In the genomic region with DNA sequence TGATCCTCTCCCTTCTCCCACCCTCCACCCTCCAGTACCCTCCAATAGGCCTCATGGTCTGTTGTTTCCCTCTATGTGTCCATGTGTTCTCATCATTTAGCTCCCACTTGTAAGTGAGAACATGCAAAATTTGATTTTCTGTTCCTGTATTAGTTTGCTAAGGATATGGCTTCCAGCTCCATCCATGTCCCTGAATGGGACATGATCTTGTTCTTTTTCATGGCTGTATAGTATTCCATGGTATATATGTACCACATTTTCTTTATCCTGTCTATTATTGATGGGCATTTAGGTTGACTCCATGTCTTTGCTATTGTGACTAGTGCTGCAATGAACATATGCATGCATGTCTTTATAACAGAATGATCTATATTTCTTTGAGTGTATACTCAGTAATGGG, we compare ENCODE assay signal across 6 cellular contexts.
A peak's percentile ranks its signal among the peaks of the same experiment; 100 is the strongest.
DNase-seq lines count a peak whose midpoint lies in the region; ATAC-seq, FAIRE-seq and TF ChIP-seq lines count a peak whose summit lies in the region.
"Not testable (repeated sequence)": the region's sequence is repeated elsewhere in the genome, so short reads cannot be mapped to it uniquely, and the experiment has no call there.

No MANE protein-coding gene starts in this region.

- not testable (repeated sequence) for FAIRE-seq in A549 (lab: Jason Lieb, UNC); K562 (lab: Jason Lieb, UNC); H1 (lab: Jason Lieb, UNC)

- not testable (repeated sequence) for H3K27me3 Mint-ChIP-seq in endodermal cell (ENCODE audit: insufficient read depth)

- DNase-seq in A549 (ENCODE audit: low read depth in 1 of 2, low spot score in 1 of 2); K562 (ENCODE audit: extremely low read depth in 1 of 4, low spot score in 3 of 4); H1 (ENCODE audit: low read depth in 1 of 2, low spot score in 2 of 2); endodermal cell: not testable (repeated sequence)

- not testable (repeated sequence) for H3K79me1 ChIP-seq in H1 (ENCODE audit: low read depth, low read length)

- H3K23ac ChIP-seq in H1 (ENCODE audit: insufficient read length) = not testable (repeated sequence)

- in situ Hi-C loops in K562 (cut with MboI) = not testable (repeated sequence)

- not testable (repeated sequence) for H4K8ac ChIP-seq in H1 (ENCODE audit: extremely low read depth, insufficient read depth, low read length)

- H3K9me3 ChIP-seq in A549 (peaks cover 22% of the 10 kb centered on the region), H1 (ENCODE audit: insufficient read depth in 2 of 2, low read depth in 1 of 2, low read length in 1 of 2) (peaks cover 8 to 13% of the 10 kb centered on the region in 2 experiments; a peak in 3 of 4 replicates), endodermal cell (ENCODE audit: control insufficient read depth, low read length) (peaks cover 33% of the 10 kb centered on the region)
- not testable (repeated sequence) for H3K9me3 ChIP-seq in HEK293 (ENCODE audit: control insufficient read depth, insufficient read depth, low read depth, low read length); K562 (replicated peaks; ENCODE audit: control insufficient read depth, insufficient read depth, low read depth, low read length)

- not testable (repeated sequence) for TF ChIP-seq CTCF in A549 (IDR thresholded peaks at IDR 0.05); HEK293 (tag by site-specific recombination; IDR thresholded peaks at IDR 0.05); K562 (IDR thresholded peaks at IDR 0.05 in 2 of 3, conservative IDR thresholded peaks at IDR 0.05 in 1 of 3; ENCODE audit: insufficient read depth in 2 of 3, low read depth in 1 of 3, low read length in 3 of 3); H1 (IDR thresholded peaks at IDR 0.05; ENCODE audit: control extremely low read depth in 1 of 3, insufficient read depth in 1 of 3, low read depth in 1 of 3, low read length in 3 of 3); endodermal cell (conservative IDR thresholded peaks at IDR 0.05)

- ATAC-seq in A549, SK-N-SH treated with all-trans-retinoic acid at 6 μM for 48 hours, K562: not testable (repeated sequence)

- H3K36me3 ChIP-seq in HEK293 (ENCODE audit: control insufficient read depth in 2 of 2, insufficient read depth in 1 of 2, low read length in 2 of 2); K562 (ENCODE audit: control insufficient read depth, insufficient read depth, low read length); H1 (ENCODE audit: control insufficient read depth in 2 of 4, insufficient read depth in 4 of 4, low read length in 3 of 4); endodermal cell (ENCODE audit: control insufficient read depth, insufficient read depth, low read length): not testable (repeated sequence)

- H4K20me1 ChIP-seq in K562 (replicated peaks; ENCODE audit: control insufficient read depth, insufficient read depth, low read length); H1 (replicated peaks in 1 of 2; ENCODE audit: control insufficient read depth in 1 of 2, insufficient read depth in 2 of 2, low read length in 2 of 2): not testable (repeated sequence)

- not testable (repeated sequence) for H3K4me2 ChIP-seq in A549; K562 (ENCODE audit: insufficient read depth, low read length); H1 (ENCODE audit: insufficient read depth in 1 of 2, low read depth in 2 of 2, low read length in 2 of 2)

- not testable (repeated sequence) for H3K18ac ChIP-seq in H1 (ENCODE audit: extremely low read depth, low read length)

- H2BK20ac ChIP-seq in H1 (ENCODE audit: low read length) = not testable (repeated sequence)

- H3K27ac ChIP-seq in A549; HEK293 (ENCODE audit: extremely low read depth, low read depth, low read length); K562 (ENCODE audit: extremely low read depth, low read depth, low read length); H1 (ENCODE audit: low read depth, low read length); endodermal cell (ENCODE audit: low read depth, low read length): not testable (repeated sequence)

- H2AFZ ChIP-seq in K562 (ENCODE audit: low read depth, low read length); H1 (ENCODE audit: low read length): not testable (repeated sequence)

- intact Hi-C loops in K562 (cut with micrococcal nuclease) = not testable (repeated sequence)

- H2BK5ac ChIP-seq in H1 (ENCODE audit: low read depth, low read length) = not testable (repeated sequence)

- not testable (repeated sequence) for H3K9me1 ChIP-seq in K562 (ENCODE audit: control insufficient read depth, insufficient read depth, low read length)

- not testable (repeated sequence) for H3K4ac ChIP-seq in H1 (replicated peaks; ENCODE audit: insufficient read length, low read depth, low read length)

- not testable (repeated sequence) for H2BK12ac ChIP-seq in H1 (ENCODE audit: low read depth, low read length)

- H3K79me2 ChIP-seq in K562 (ENCODE audit: control insufficient read depth, insufficient read depth, low read length); H1 (ENCODE audit: control insufficient read depth in 1 of 2, insufficient read depth in 2 of 2, low read length in 2 of 2): not testable (repeated sequence)

- not testable (repeated sequence) for BruUV-seq in K562 (replicated peaks; lab: Mats Ljungman, UMichigan)

- not testable (repeated sequence) for H3K27ac Mint-ChIP-seq in endodermal cell

- not testable (repeated sequence) for H3K27me3 ChIP-seq in K562 (ENCODE audit: control insufficient read depth in 2 of 2, insufficient read depth in 2 of 2, low read length in 2 of 2); H1 (replicated peaks in 1 of 4; ENCODE audit: control insufficient read depth in 3 of 4, extremely low read depth in 1 of 4, insufficient read depth in 3 of 4, low read length in 3 of 4); endodermal cell (ENCODE audit: control insufficient read depth, insufficient read depth, low read length, poor library complexity, severe bottlenecking)

- not testable (repeated sequence) for H4K91ac ChIP-seq in H1 (replicated peaks; ENCODE audit: insufficient read length, low read length)

- H2BK120ac ChIP-seq in H1 (replicated peaks; ENCODE audit: low read depth, low read length) = not testable (repeated sequence)

- H3K4me1 Mint-ChIP-seq in endodermal cell = not testable (repeated sequence)

- H2BK15ac ChIP-seq in H1 (ENCODE audit: low read length) = not testable (repeated sequence)

- not testable (repeated sequence) for H3K9ac ChIP-seq in K562 (ENCODE audit: insufficient read depth in 1 of 2, low read depth in 2 of 2, low read length in 2 of 2); H1 (replicated peaks in 1 of 4; ENCODE audit: extremely low read depth in 1 of 4, low read depth in 3 of 4, low read length in 3 of 4); endodermal cell (ENCODE audit: extremely low read depth, low read length, poor library complexity, severe bottlenecking)

- POLR2A ChIA-PET in A549 (lab: Yijun Ruan, JAX); HEK293 (lab: Yijun Ruan, JAX); K562 (lab: Yijun Ruan, JAX); H1 (lab: Charles Lee; ENCODE audit: partially characterized antibody): not testable (repeated sequence)

- CTCF ChIA-PET in A549 (lab: Yijun Ruan, JAX); HEK293 (lab: Yijun Ruan, JAX); K562 (lab: Yijun Ruan, JAX; ENCODE audit: low intra/inter-chr PET ratio): not testable (repeated sequence)
- CTCF ChIA-PET in H1 (lab: Charles Lee; ENCODE audit: partially characterized antibody) = interaction anchor here (0.6 kb wide), 1 partner anchor 10 kb away, joined by 3 read pairs; no protein-coding TSS in a partner anchor

- H3K56ac ChIP-seq in H1 (replicated peaks; ENCODE audit: insufficient read length, low read depth, low read length) = not testable (repeated sequence)

- H3K4me3 ChIP-seq in A549; HEK293 (ENCODE audit: low read depth, low read length); K562; H1 (ENCODE audit: extremely low read depth in 1 of 4, insufficient read depth in 2 of 4, low read depth in 3 of 4, low read length in 4 of 4): not testable (repeated sequence)
- peak overlapping the region; percentile 2 for H3K4me3 ChIP-seq in endodermal cell (ENCODE audit: low read length)

- H4K5ac ChIP-seq in H1 (ENCODE audit: insufficient read length, low read depth, low read length) = not testable (repeated sequence)

- not testable (repeated sequence) for TF ChIP-seq POLR2A in A549 (IDR thresholded peaks at IDR 0.05; ENCODE audit: low read length); K562 (conservative IDR thresholded peaks at IDR 0.05); H1 (IDR thresholded peaks at IDR 0.05; ENCODE audit: control extremely low read depth in 1 of 2, low read depth in 2 of 2, low read length in 2 of 2)

- not testable (repeated sequence) for H3K14ac ChIP-seq in H1 (ENCODE audit: insufficient read length)

- TF ChIP-seq RAD21 in A549 (conservative IDR thresholded peaks at IDR 0.05 in 1 of 2, IDR thresholded peaks at IDR 0.05 in 1 of 2); K562 (CRISPR knock-in tag; conservative IDR thresholded peaks at IDR 0.05 in 1 of 2, IDR thresholded peaks at IDR 0.05 in 1 of 2); H1 (IDR thresholded peaks at IDR 0.05 in 1 of 2, conservative IDR thresholded peaks at IDR 0.05 in 1 of 2; ENCODE audit: low read depth in 2 of 2, low read length in 2 of 2): not testable (repeated sequence)

- not testable (repeated sequence) for H3K4me3 Mint-ChIP-seq in endodermal cell

- not testable (repeated sequence) for H2AK5ac ChIP-seq in H1 (ENCODE audit: low read depth, low read length)

- not testable (repeated sequence) for TF ChIP-seq EP300 in A549 (IDR thresholded peaks at IDR 0.05); K562 (IDR thresholded peaks at IDR 0.05; ENCODE audit: low read length); H1 (IDR thresholded peaks at IDR 0.05; ENCODE audit: borderline replicate concordance in 1 of 2, low read depth in 2 of 2, low read length in 2 of 2)

- H3K9me3 Mint-ChIP-seq in endodermal cell = peaks cover 67% of the 10 kb centered on the region

- not testable (repeated sequence) for H3K4me1 ChIP-seq in A549; HEK293 (ENCODE audit: control insufficient read depth, insufficient read depth, low read length); K562 (replicated peaks in 1 of 2; ENCODE audit: control insufficient read depth in 2 of 2, insufficient read depth in 2 of 2, low read length in 2 of 2); H1 (replicated peaks in 1 of 4; ENCODE audit: control insufficient read depth in 3 of 4, insufficient read depth in 4 of 4, low read length in 3 of 4); endodermal cell (ENCODE audit: control insufficient read depth, insufficient read depth, low read length)

- H3K23me2 ChIP-seq in H1 (ENCODE audit: low read depth, low read length) = not testable (repeated sequence)

- H3K36me3 Mint-ChIP-seq in endodermal cell (ENCODE audit: low read depth) = not testable (repeated sequence)
